ENCODE assay signal across 20 cellular contexts in genomic region chr3:47313341-47314055, GRCh38.
"Had no signal": no experiment of that assay in that cellular context is flagged by ENCODE, and none has a peak within 500 bp of the region (broad histone marks: within the 10 kb centered on the region; RNA-seq: fewer than 3 reads in every experiment).

No MANE protein-coding gene starts in this region.

- H3K4me2 ChIP-seq: hepatocyte, neural progenitor cell had no signal

- H3K4me1 ChIP-seq: body of pancreas, neural progenitor cell, prostate gland had no signal

- ATAC-seq: activated CD8-positive, alpha-beta T cell treated with anti-CD3 and anti-CD28 coated beads for 36 hours; body of pancreas; foreskin keratinocyte; mucosa of descending colon; WTC11 had no signal

- H3K27ac ChIP-seq: body of pancreas, epithelial cell of prostate, foreskin keratinocyte, hepatocyte, neural progenitor cell, prostate gland, right atrium auricular region had no signal

- H3K4me3 ChIP-seq: body of pancreas, dorsolateral prefrontal cortex, hepatocyte, mucosa of descending colon, neural progenitor cell, prostate gland, right atrium auricular region had no signal

- H3K4me3 Mint-ChIP-seq: activated CD8-positive, alpha-beta T cell treated with anti-CD3 and anti-CD28 coated beads for 36 hours; activated naive CD8-positive, alpha-beta T cell treated with anti-CD3 and anti-CD28 coated beads for 36 hours; activated T-helper 1 cell treated with anti-CD3 and anti-CD28 coated beads, Interleukin-12 subunit alpha, Interleukin-12 subunit beta, Interleukin-2, Interleukin-4 antibody, amounts not matched to agents 30 ng/mL and 10 ng/mL and 1 ng/mL, durations not matched to agents 14 hours and 24 hours and 36 hours; endodermal cell; naive B cell; neural progenitor cell; T-helper 2 cell treated with Interferon-gamma antibody and Interleukin-4, amounts not matched to agents 5 μg/mL and 100 μg/mL, for 36 hours; WTC11 had no signal

- H3K27me3 Mint-ChIP-seq: activated CD8-positive, alpha-beta T cell treated with anti-CD3 and anti-CD28 coated beads for 36 hours; activated naive CD8-positive, alpha-beta T cell treated with anti-CD3 and anti-CD28 coated beads for 36 hours; naive B cell had no signal

- H3K27me3 ChIP-seq: body of pancreas, dorsolateral prefrontal cortex, foreskin keratinocyte, hepatocyte, neural progenitor cell, right atrium auricular region had no signal

- H2AFZ ChIP-seq: hepatocyte, neural progenitor cell had no signal

- H3K4me1 Mint-ChIP-seq: neural progenitor cell had no signal

- H3K9me3 Mint-ChIP-seq: activated CD8-positive, alpha-beta T cell treated with anti-CD3 and anti-CD28 coated beads for 36 hours; activated naive CD8-positive, alpha-beta T cell treated with anti-CD3 and anti-CD28 coated beads for 36 hours; activated T-helper 1 cell treated with anti-CD3 and anti-CD28 coated beads, Interleukin-12 subunit alpha, Interleukin-12 subunit beta, Interleukin-2, Interleukin-4 antibody, amounts not matched to agents 30 ng/mL and 10 ng/mL and 1 ng/mL, durations not matched to agents 14 hours and 24 hours and 36 hours; naive B cell; T-helper 2 cell treated with Interferon-gamma antibody and Interleukin-4, amounts not matched to agents 5 μg/mL and 100 μg/mL, for 36 hours had no signal

- DNase-seq: activated CD4-positive, alpha-beta T cell treated with anti-CD3 and anti-CD28 coated beads for 48 hours; activated CD8-positive, alpha-beta T cell treated with anti-CD3 and anti-CD28 coated beads for 36 hours; activated naive CD8-positive, alpha-beta T cell treated with anti-CD3 and anti-CD28 coated beads for 36 hours; amygdala; body of pancreas; caudate nucleus; dorsolateral prefrontal cortex; endodermal cell; foreskin keratinocyte; mesenchymal stem cell; mucosa of descending colon; naive B cell had no signal

- H3K36me3 ChIP-seq: neural progenitor cell, prostate gland, right atrium auricular region had no signal

- H3K27ac Mint-ChIP-seq: activated CD8-positive, alpha-beta T cell treated with anti-CD3 and anti-CD28 coated beads for 36 hours; activated naive CD8-positive, alpha-beta T cell treated with anti-CD3 and anti-CD28 coated beads for 36 hours; activated T-helper 1 cell treated with anti-CD3 and anti-CD28 coated beads, Interleukin-12 subunit alpha, Interleukin-12 subunit beta, Interleukin-2, Interleukin-4 antibody, amounts not matched to agents 30 ng/mL and 10 ng/mL and 1 ng/mL, durations not matched to agents 14 hours and 24 hours and 36 hours; endodermal cell; neural progenitor cell; T-helper 2 cell treated with Interferon-gamma antibody and Interleukin-4, amounts not matched to agents 5 μg/mL and 100 μg/mL, for 36 hours; WTC11 had no signal
